In the genomic region with DNA sequence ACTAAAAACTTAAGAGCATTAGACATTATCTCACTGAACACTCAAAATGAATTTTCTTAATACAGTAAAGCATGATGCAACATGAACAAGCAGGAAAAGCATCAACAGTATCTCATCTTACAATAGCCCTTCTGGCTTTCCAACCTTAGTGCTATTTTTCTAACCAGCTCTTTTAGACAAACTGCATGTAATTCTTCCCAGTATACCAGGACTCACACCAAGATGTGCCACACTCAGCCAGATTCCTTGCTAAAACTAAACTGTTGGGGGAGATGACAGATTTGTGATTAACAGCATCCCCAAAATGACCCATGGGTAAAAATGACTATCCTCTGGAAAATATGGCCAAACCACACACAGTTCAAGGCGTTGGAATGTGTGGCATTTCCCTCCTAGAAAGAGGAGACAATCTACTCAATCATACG, we compare ENCODE assay signal across 1 cellular context.
TF ChIP-seq lines count a peak whose summit lies in the region.

No MANE protein-coding gene starts in this region.

TF ChIP-seq in HCT116, 20 proteins besides CTCF, POLR2A, EP300 and RAD21 (continued from another document):
- TF ChIP-seq REST (IDR thresholded peaks at IDR 0.05; ENCODE audit: low read depth): no peak
- no peak for TF ChIP-seq JUND (IDR thresholded peaks at IDR 0.05)
